33 cellular contexts compared by ENCODE assay signal in the genomic region with DNA sequence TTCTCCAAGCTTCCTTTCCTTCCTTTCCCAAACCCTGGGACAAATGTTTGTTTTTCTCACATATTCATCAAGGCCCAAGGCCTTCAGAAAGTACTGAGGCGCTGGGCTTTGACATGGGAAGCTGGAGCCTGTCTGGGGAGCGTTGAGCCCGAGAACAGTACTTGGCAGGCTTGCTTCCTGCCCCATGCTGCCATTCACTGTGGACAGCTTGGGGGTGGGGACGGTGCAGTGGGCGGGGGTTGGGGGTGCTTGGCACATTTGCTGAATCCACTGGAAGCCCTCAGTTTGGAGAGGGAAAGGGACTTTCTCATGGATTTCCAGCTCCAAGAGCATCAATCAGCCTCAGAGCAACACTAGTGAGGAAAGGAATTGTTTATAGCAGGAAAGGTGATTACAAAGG.
DNase-seq lines count a peak whose midpoint lies in the region; ATAC-seq, FAIRE-seq and TF ChIP-seq lines count a peak whose summit lies in the region.
"Had no signal": no experiment of that assay in that cellular context is flagged by ENCODE, and none has a peak within 500 bp of the region (broad histone marks: within the 10 kb centered on the region; RNA-seq: fewer than 3 reads in every experiment).

No MANE protein-coding gene starts in this region.

- H3K27me3 Mint-ChIP-seq in naive thymus-derived CD4-positive, alpha-beta T cell: peaks cover 18 to 33% (median 30%) of the 10 kb centered on the region in 5 donors

- H3K4me3 Mint-ChIP-seq in naive thymus-derived CD4-positive, alpha-beta T cell: no peak overlapping the region
- H3K4me3 Mint-ChIP-seq: activated CD4-positive, alpha-beta T cell treated with anti-CD3 and anti-CD28 coated beads for 36 hours; activated CD8-positive, alpha-beta T cell treated with anti-CD3 and anti-CD28 coated beads for 36 hours; activated T-helper 17 cell treated with anti-CD3 and anti-CD28 coated beads, Interleukin-2, amount 50 U/mL, for 72 hours; CD8-positive, alpha-beta T cell; T-helper 2 cell treated with Interferon-gamma antibody and Interleukin-4, amounts not matched to agents 5 μg/mL and 100 μg/mL, for 36 hours had no signal

- H4K20me1 ChIP-seq in BLaER1 treated with 17β-estradiol and CSF1 and Interleukin-3, amounts not matched to agents 10 nM and 100 nM: no peaks in the 10 kb centered on the region

- DNase-seq in SJSA1 (ENCODE audit: low read depth in 1 of 2, low spot score in 2 of 2): peak; percentile 6 to 37
- peak; percentile 46 for DNase-seq in globus pallidus (ENCODE audit: low spot score)
- DNase-seq in pancreas: peak in 2 of 6 donors; percentile 20 to 25
- DNase-seq in GM03348 (ENCODE audit: low spot score): no peak
- no peak for DNase-seq in AG08395 (ENCODE audit: low spot score)
- DNase-seq in NCI-H1694 (lab: John Stamatoyannopoulos, UW): no peak
- DNase-seq in naive thymus-derived CD4-positive, alpha-beta T cell: no peak
- DNase-seq: activated CD4-positive, alpha-beta T cell treated with anti-CD3 and anti-CD28 coated beads for 36 hours; activated CD8-positive, alpha-beta T cell treated with anti-CD3 and anti-CD28 coated beads for 36 hours; activated naive CD4-positive, alpha-beta T cell treated with anti-CD3 and anti-CD28 coated beads, Interleukin-2, amount 50 U/mL, for 16 hours; AML-193; CD8-positive, alpha-beta T cell; cortex of kidney; DMS 273 treated with DMSO at 0.1 percent for 48 hours; EL; glutamatergic neuron; left ventricle myocardium superior; NCI-H1417; NCI-H2029 treated with DMSO at 0.1 percent for 48 hours; NCI-H345; NCI-H82; retina; SIG-M5; small intestine; stimulated activated naive CD4-positive, alpha-beta T cell had no signal

- peak; percentile 28 to 90 (median 64) for ATAC-seq in pancreas
- no peak for ATAC-seq in naive thymus-derived CD4-positive, alpha-beta T cell
- ATAC-seq: A549; activated CD4-positive, alpha-beta T cell treated with anti-CD3 and anti-CD28 coated beads for 36 hours; activated CD8-positive, alpha-beta T cell treated with anti-CD3 and anti-CD28 coated beads for 36 hours; activated T-helper 17 cell treated with anti-CD3 and anti-CD28 coated beads, Interleukin-2, amount 50 U/mL, for 72 hours; CD8-positive, alpha-beta T cell; GM12878; left ventricle myocardium superior had no signal

- peaks cover 0 to 4% (median 0%) of the 10 kb centered on the region in 11 donors for H3K9me3 Mint-ChIP-seq in naive thymus-derived CD4-positive, alpha-beta T cell
- H3K9me3 Mint-ChIP-seq: activated CD8-positive, alpha-beta T cell treated with anti-CD3 and anti-CD28 coated beads for 36 hours; activated T-helper 17 cell treated with anti-CD3 and anti-CD28 coated beads, Interleukin-2, amount 50 U/mL, for 72 hours; CD8-positive, alpha-beta T cell; T-helper 2 cell treated with Interferon-gamma antibody and Interleukin-4, amounts not matched to agents 5 μg/mL and 100 μg/mL, for 36 hours had no signal

- H3K27ac ChIP-seq in BLaER1 treated with 17β-estradiol and CSF1 and Interleukin-3, amounts not matched to agents 10 nM and 100 nM: peak overlapping the region in 7 of 11 experiments; percentile 8 to 92 (median 77); a peak in 13 of 22 replicates
- H3K27ac ChIP-seq in SJSA1: no peak overlapping the region
- H3K27ac ChIP-seq in pancreas: peak overlapping the region in 3 of 4 donors; percentile 25 to 50 (median 36)
- H3K27ac ChIP-seq in naive thymus-derived CD4-positive, alpha-beta T cell (ENCODE audit: low read depth, low read length): no peak overlapping the region
- H3K27ac ChIP-seq: A549, KMS-11 had no signal

- no peaks in the 10 kb centered on the region for H3K36me3 ChIP-seq in BLaER1 treated with 17β-estradiol and CSF1 and Interleukin-3, amounts not matched to agents 10 nM and 100 nM
- H3K36me3 ChIP-seq in SJSA1 (no peaks in the 10 kb centered on the region), pancreas (no peaks in the 10 kb centered on the region)
- H3K36me3 ChIP-seq in naive thymus-derived CD4-positive, alpha-beta T cell (ENCODE audit: control insufficient read depth in 2 of 3, insufficient read depth in 3 of 3, low read length in 3 of 3): no peaks in the 10 kb centered on the region

- H3K4me1 ChIP-seq in BLaER1 treated with 17β-estradiol and CSF1 and Interleukin-3, amounts not matched to agents 10 nM and 100 nM: peaks cover 0 to 92% (median 44%) of the 10 kb centered on the region in 10 experiments; a peak in 18 of 20 replicates
- H3K4me1 ChIP-seq in SJSA1 (replicated peaks) (peaks cover 16% of the 10 kb centered on the region), pancreas (no peaks in the 10 kb centered on the region)
- H3K4me1 ChIP-seq in naive thymus-derived CD4-positive, alpha-beta T cell (ENCODE audit: control insufficient read depth in 2 of 2, insufficient read depth in 2 of 2, low read length in 2 of 2): no peaks in the 10 kb centered on the region
- H3K4me1 ChIP-seq: A549 had no signal

- FAIRE-seq in pancreas (lab: Jason Lieb, UNC): no peak
- FAIRE-seq: A549, GM12878, H54, islet of Langerhans, small intestine had no signal

- H3K9ac ChIP-seq in BLaER1 treated with 17β-estradiol and CSF1 and Interleukin-3, amounts not matched to agents 10 nM and 100 nM: peak overlapping the region in 4 of 11 experiments; percentile 36 to 75 (median 61); a peak in 7 of 22 replicates
- H3K9ac ChIP-seq: KMS-11 had no signal

- intact Hi-C loops in pancreas (cut with DNase I): no loop called here
- intact Hi-C loops in naive thymus-derived CD4-positive, alpha-beta T cell (cut with micrococcal nuclease): no loop called here

- 41 to 54% methylated on average over 5 of the region's 5 CpGs for WGBS in pancreas, 2 donors

- no peak overlapping the region for H3K27ac Mint-ChIP-seq in naive thymus-derived CD4-positive, alpha-beta T cell
- H3K27ac Mint-ChIP-seq: activated CD4-positive, alpha-beta T cell treated with anti-CD3 and anti-CD28 coated beads for 36 hours; activated CD8-positive, alpha-beta T cell treated with anti-CD3 and anti-CD28 coated beads for 36 hours; activated T-helper 17 cell treated with anti-CD3 and anti-CD28 coated beads, Interleukin-2, amount 50 U/mL, for 72 hours; CD8-positive, alpha-beta T cell; T-helper 2 cell treated with Interferon-gamma antibody and Interleukin-4, amounts not matched to agents 5 μg/mL and 100 μg/mL, for 36 hours had no signal

- POLR2A ChIA-PET in naive thymus-derived CD4-positive, alpha-beta T cell (lab: Charles Lee): no interaction called here

- no peaks in the 10 kb centered on the region for H3K27me3 ChIP-seq in BLaER1 treated with 17β-estradiol and CSF1 and Interleukin-3, amounts not matched to agents 10 nM and 100 nM
- H3K27me3 ChIP-seq in SJSA1 (replicated peaks) (no peaks in the 10 kb centered on the region), pancreas (no peaks in the 10 kb centered on the region)
- H3K27me3 ChIP-seq in naive thymus-derived CD4-positive, alpha-beta T cell (ENCODE audit: control insufficient read depth in 2 of 2, insufficient read depth in 2 of 2, low read length in 2 of 2): no peaks in the 10 kb centered on the region

- peaks cover 0 to 2% (median 0%) of the 10 kb centered on the region in 7 donors for H3K4me1 Mint-ChIP-seq in naive thymus-derived CD4-positive, alpha-beta T cell
- H3K4me1 Mint-ChIP-seq: activated CD4-positive, alpha-beta T cell treated with anti-CD3 and anti-CD28 coated beads for 36 hours; activated T-helper 17 cell treated with anti-CD3 and anti-CD28 coated beads, Interleukin-2, amount 50 U/mL, for 72 hours had no signal

- no peak for TF ChIP-seq CTCF in pancreas (IDR thresholded peaks at IDR 0.05)

- peaks cover 0 to 11% (median 0%) of the 10 kb centered on the region in 11 experiments; a peak in 8 of 22 replicates for H3K9me3 ChIP-seq in BLaER1 treated with 17β-estradiol and CSF1 and Interleukin-3, amounts not matched to agents 10 nM and 100 nM (replicated peaks in 1 of 11)
- H3K9me3 ChIP-seq in SJSA1 (replicated peaks) (no peaks in the 10 kb centered on the region), pancreas (no peaks in the 10 kb centered on the region)
- no peaks in the 10 kb centered on the region for H3K9me3 ChIP-seq in naive thymus-derived CD4-positive, alpha-beta T cell (ENCODE audit: control insufficient read depth in 2 of 3, low read length in 3 of 3)
- H3K9me3 ChIP-seq: A549 had no signal

- no peak overlapping the region for H3K4me3 ChIP-seq in BLaER1 treated with 17β-estradiol and CSF1 and Interleukin-3, amounts not matched to agents 10 nM and 100 nM
- H3K4me3 ChIP-seq in SJSA1: no peak overlapping the region
- no peak overlapping the region for H3K4me3 ChIP-seq in pancreas
- no peak overlapping the region for H3K4me3 ChIP-seq in naive thymus-derived CD4-positive, alpha-beta T cell (ENCODE audit: low read length)
- H3K4me3 ChIP-seq: A549, GM12878 had no signal

- CTCF ChIA-PET in naive thymus-derived CD4-positive, alpha-beta T cell (lab: Charles Lee): no interaction called here

- peak overlapping the region in 8 of 11 experiments; percentile 64 to 80 (median 74); a peak in 15 of 22 replicates for H3K4me2 ChIP-seq in BLaER1 treated with 17β-estradiol and CSF1 and Interleukin-3, amounts not matched to agents 10 nM and 100 nM
- H3K4me2 ChIP-seq: A549, KMS-11 had no signal

- no peaks in the 10 kb centered on the region for H3K36me3 Mint-ChIP-seq in naive thymus-derived CD4-positive, alpha-beta T cell
- H3K36me3 Mint-ChIP-seq: CD8-positive, alpha-beta T cell had no signal

Comparison
In these comparisons a context has a peak if more than half of its experiments do, and no peak if none do; other contexts are left out.
1. H3K27ac ChIP-seq: peak in BLaER1 treated with 17β-estradiol and CSF1 and Interleukin-3, amounts not matched to agents 10 nM and 100 nM (7 of 11) and pancreas (3 of 4); none in SJSA1 (single experiment) and naive thymus-derived CD4-positive, alpha-beta T cell (single experiment).
2. DNase-seq: peak in SJSA1 (2 of 2) and globus pallidus (single experiment); none in GM03348 (single experiment), AG08395 (single experiment), NCI-H1694 (single experiment) and naive thymus-derived CD4-positive, alpha-beta T cell (0 of 9).